In the genomic region with DNA sequence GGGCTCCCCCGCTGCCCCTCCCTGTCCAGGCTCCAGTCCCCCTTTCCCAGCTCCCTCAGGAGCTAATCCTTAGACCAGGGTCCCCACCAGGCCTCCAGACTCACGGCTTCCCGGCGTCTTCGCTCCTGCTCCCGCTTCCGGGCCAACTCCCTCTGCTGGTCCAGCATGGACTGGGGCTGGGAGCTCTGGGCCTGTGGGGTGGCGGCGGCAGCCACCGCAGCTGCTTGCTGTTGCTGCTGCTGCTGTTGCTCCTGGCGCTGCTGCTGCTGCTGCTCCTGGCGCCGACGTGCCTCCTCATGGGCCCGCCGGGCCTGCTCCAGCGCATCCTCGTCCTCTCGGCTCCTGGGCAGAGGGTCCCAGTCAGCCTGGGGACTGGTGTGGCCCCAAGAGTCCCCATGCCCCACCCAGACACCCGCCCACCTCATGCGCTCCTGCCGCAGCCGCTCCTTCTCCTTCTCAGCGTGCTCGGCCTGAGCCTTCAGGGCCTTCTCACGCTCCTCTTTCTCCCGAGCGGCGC, we compare ENCODE assay signal across 18 cellular contexts. TPM values are rescaled to one million over a fixed set of nuclear protein-coding genes. Genes with fewer than 3 reads are reported as not detected.
DNase-seq lines count a peak whose midpoint lies in the region; ATAC-seq and TF ChIP-seq lines count a peak whose summit lies in the region.
"Had no signal": no experiment of that assay in that cellular context is flagged by ENCODE, and none has a peak within 500 bp of the region (broad histone marks: within the 10 kb centered on the region; RNA-seq: fewer than 3 reads in every experiment).

No MANE protein-coding gene starts in this region.

- H3K9me3 ChIP-seq in mammary epithelial cell (replicated peaks; ENCODE audit: insufficient read depth, low read length) (no peaks in the 10 kb centered on the region), breast epithelium (no peaks in the 10 kb centered on the region), psoas muscle (no peaks in the 10 kb centered on the region), suprapubic skin (no peaks in the 10 kb centered on the region), MM.1S (replicated peaks; ENCODE audit: insufficient read depth, low read length) (no peaks in the 10 kb centered on the region)
- H3K9me3 ChIP-seq: Peyer's patch had no signal

- no peaks in the 10 kb centered on the region for H3K4me1 ChIP-seq in mammary epithelial cell (ENCODE audit: insufficient read depth, low read length)
- no peaks in the 10 kb centered on the region for H3K4me1 ChIP-seq in breast epithelium
- H3K4me1 ChIP-seq in psoas muscle, result no peaks in the 10 kb centered on the region
- peaks cover 1% of the 10 kb centered on the region for H3K4me1 ChIP-seq in suprapubic skin
- H3K4me1 ChIP-seq in MM.1S (ENCODE audit: low read length), result no peaks in the 10 kb centered on the region

- no peak overlapping the region for H2AFZ ChIP-seq in mammary epithelial cell (ENCODE audit: low read depth, low read length)
- H2AFZ ChIP-seq in MM.1S (ENCODE audit: low read length), result no peak overlapping the region

- H3K79me2 ChIP-seq in mammary epithelial cell (ENCODE audit: insufficient read depth, low read length) (peaks cover 7% of the 10 kb centered on the region), MM.1S (ENCODE audit: low read length) (no peaks in the 10 kb centered on the region)

- in situ Hi-C loops in mammary epithelial cell (cut with MboI; ENCODE audit: low sequenced_read_pairs in 2 of 2), result no loop called here

- no peak overlapping the region for H3K27ac ChIP-seq in mammary epithelial cell (ENCODE audit: insufficient read depth, low read depth, low read length)
- H3K27ac ChIP-seq in breast epithelium, result peak overlapping the region in 1 of 2 donors; percentile 32
- H3K27ac ChIP-seq in psoas muscle, result peak overlapping the region; percentile 60
- no peak overlapping the region for H3K27ac ChIP-seq in suprapubic skin
- H3K27ac ChIP-seq in MM.1S (ENCODE audit: low read length), result no peak overlapping the region
- H3K27ac ChIP-seq: Peyer's patch had no signal

- TF ChIP-seq POLR2A in breast epithelium (IDR thresholded peaks at IDR 0.05) (no peak), suprapubic skin (IDR thresholded peaks at IDR 0.05) (no peak)

- intact Hi-C loops in mammary epithelial cell (cut with micrococcal nuclease), result no loop called here
- intact Hi-C loops in breast epithelium (cut with DNase I; ENCODE audit: low total_unique reads), result no loop called here
- intact Hi-C loops in psoas muscle (cut with DNase I), result no loop called here

- no peak for TF ChIP-seq EP300 in suprapubic skin (IDR thresholded peaks at IDR 0.05)

- POLR2A ChIA-PET in HEK293T (lab: Yijun Ruan, JAX), result interaction anchor here (1.0 kb wide), 1 partner anchor 94 kb away, joined by 3 read pairs; a partner anchor contains a TSS

- peak in 2 of 4 donors; percentile 10 to 11 for ATAC-seq in psoas muscle

- no peak overlapping the region for H3K4me2 ChIP-seq in mammary epithelial cell (ENCODE audit: insufficient read depth, low read depth, low read length)
- H3K4me2 ChIP-seq in MM.1S (ENCODE audit: low read depth, low read length), result no peak overlapping the region

- H3K9ac ChIP-seq in mammary epithelial cell (ENCODE audit: insufficient read depth, low read length) (no peak overlapping the region), MM.1S (ENCODE audit: low read length) (no peak overlapping the region)

- 96% methylated on average over 14 of the region's 29 CpGs for WGBS in mammary epithelial cell (ENCODE audit: low coverage, missing lambda C conversion rate)
- WGBS in psoas muscle, 3 donors, result 84 to 88% (median 87%) methylated on average over 17 to 29 of the region's 29 CpGs
- 93% methylated on average over 28 of the region's 29 CpGs for WGBS in suprapubic skin

- CTCF ChIA-PET in mammary epithelial cell (lab: Charles Lee; ENCODE audit: low non-redundant PET), result no interaction called here
- CTCF ChIA-PET in HEK293T (lab: Yijun Ruan, JAX), result no interaction called here

- H3K36me3 ChIP-seq in mammary epithelial cell (ENCODE audit: insufficient read depth, low read length) (peaks cover 12% of the 10 kb centered on the region), breast epithelium (peaks cover 16% of the 10 kb centered on the region), psoas muscle (ENCODE audit: insufficient read depth in 1 of 2, low read depth in 1 of 2) (peaks cover 10 to 72% of the 10 kb centered on the region in 2 donors), suprapubic skin (peaks cover 79% of the 10 kb centered on the region), MM.1S (replicated peaks; ENCODE audit: insufficient read depth, low read length) (no peaks in the 10 kb centered on the region; the same call in 1 of the 2 replicates)

- dilution Hi-C loops in mammary epithelial cell (cut with HindIII; ENCODE audit: low sequenced_read_pairs), result no loop called here

- peaks cover 5% of the 10 kb centered on the region; the same call in 1 of the 2 replicates for H3F3A ChIP-seq in MM.1S (ENCODE audit: insufficient read depth, low read length)

- DNase-seq in mammary epithelial cell (no peak), breast epithelium (ENCODE audit: low spot score in 2 of 2) (no peak), LNCaP clone FGC (ENCODE audit: low read depth) (no peak), choroid plexus epithelial cell (ENCODE audit: low read depth) (no peak), psoas muscle (no peak), suprapubic skin (ENCODE audit: low spot score in 2 of 2) (no peak), MM.1S (no peak), HEK293T (ENCODE audit: extremely low spot score) (no peak)
- DNase-seq: 8988T, COR-L47, Kasumi-1, NCI-H1417, NCI-H1930, NCI-H2171, NCI-H446 treated with DMSO at 0.1 percent for 48 hours, NCI-H748 treated with DMSO at 0.1 percent for 48 hours, Peyer's patch, SIG-M5 had no signal

- no peaks in the 10 kb centered on the region for H3K9me2 ChIP-seq in MM.1S (replicated peaks; ENCODE audit: insufficient read depth, low read length)

- H4K20me1 ChIP-seq in mammary epithelial cell (ENCODE audit: insufficient read depth, low read length) (no peaks in the 10 kb centered on the region), MM.1S (ENCODE audit: insufficient read depth, low read length) (no peaks in the 10 kb centered on the region)

- BruUV-seq in mammary epithelial cell (replicated peaks; lab: Mats Ljungman, UMichigan), result TSS peak; percentile 52

- TF ChIP-seq CTCF in mammary epithelial cell (conservative IDR thresholded peaks at IDR 0.05 in 1 of 2, IDR thresholded peaks at IDR 0.05 in 1 of 2; ENCODE audit: extremely low read depth in 1 of 2, insufficient read depth in 1 of 2, low read depth in 1 of 2, low read length in 2 of 2), result no peak
- no peak for TF ChIP-seq CTCF in breast epithelium (IDR thresholded peaks at IDR 0.05)
- TF ChIP-seq CTCF in LNCaP clone FGC (IDR thresholded peaks at IDR 0.05; ENCODE audit: control insufficient read depth, extremely low read depth, insufficient read depth), result 0 out of 2 replicates have a peak, but pooled peaks have one; percentile 3
- TF ChIP-seq CTCF in choroid plexus epithelial cell (conservative IDR thresholded peaks at IDR 0.05; ENCODE audit: low read depth, low read length), result peak; percentile 7
- peak; percentile 17 for TF ChIP-seq CTCF in psoas muscle (IDR thresholded peaks at IDR 0.05)
- no peak for TF ChIP-seq CTCF in suprapubic skin (IDR thresholded peaks at IDR 0.05)
- TF ChIP-seq CTCF in MM.1S (IDR thresholded peaks at IDR 0.05; ENCODE audit: low read length), result no peak

- H3K27me3 ChIP-seq in mammary epithelial cell (ENCODE audit: insufficient read depth, low read length) (no peaks in the 10 kb centered on the region), breast epithelium (no peaks in the 10 kb centered on the region), psoas muscle (ENCODE audit: insufficient read depth in 3 of 3, low read length in 2 of 3) (no peaks in the 10 kb centered on the region), suprapubic skin (no peaks in the 10 kb centered on the region), MM.1S (replicated peaks; ENCODE audit: insufficient read depth, low read length) (no peaks in the 10 kb centered on the region)
- H3K27me3 ChIP-seq: Peyer's patch had no signal

- no peak overlapping the region for H3K4me3 ChIP-seq in mammary epithelial cell (replicated peaks in 1 of 3; ENCODE audit: insufficient read depth in 1 of 3, low read depth in 2 of 3, low read length in 3 of 3)
- H3K4me3 ChIP-seq in breast epithelium, result no peak overlapping the region
- H3K4me3 ChIP-seq in LNCaP clone FGC (ENCODE audit: low read depth, low read length), result no peak overlapping the region
- H3K4me3 ChIP-seq in choroid plexus epithelial cell (ENCODE audit: low read depth, low read length), result no peak overlapping the region
- H3K4me3 ChIP-seq in psoas muscle, result no peak overlapping the region
- no peak overlapping the region for H3K4me3 ChIP-seq in suprapubic skin
- no peak overlapping the region for H3K4me3 ChIP-seq in MM.1S (ENCODE audit: low read length)
- H3K4me3 ChIP-seq: Peyer's patch had no signal

TF ChIP-seq in HEK293T, 16 proteins besides CTCF, POLR2A, EP300 and RAD21:
- TF ChIP-seq BHLHE40 (IDR thresholded peaks at IDR 0.05; ENCODE audit: borderline replicate concordance) (no peak), L3MBTL2 (conservative IDR thresholded peaks at IDR 0.05) (no peak), LEF1 (IDR thresholded peaks at IDR 0.05; ENCODE audit: borderline replicate concordance) (no peak), FOXA1 (IDR thresholded peaks at IDR 0.05) (no peak), FOXK2 (IDR thresholded peaks at IDR 0.05) (no peak)

RNA-seq across cellular contexts. Expression of a gene that starts 6.4 kb away (rescaled TPM):
- total RNA-seq in mammary epithelial cell (under 1 TPM; 0.17 to 0.47 TPM), breast epithelium (under 1 TPM in 1 of 3 donors, not detected in 2; 0.29 TPM), psoas muscle (under 1 TPM in 2 of 4 donors, not detected in 2; 0.19 to 0.20 TPM), suprapubic skin (10 to 100 TPM in 3 of 4 donors, 1 to 10 TPM in 1; 8.0 to 81.6 (median 47.5) TPM)
- polyA plus RNA-seq in mammary epithelial cell (0.06 TPM), psoas muscle (under 1 TPM; 0.05 to 0.20 (median 0.08) TPM)
- not detected for polyA minus RNA-seq in mammary epithelial cell
- total RNA-seq: Peyer's patch had no signal

RNA-seq across cellular contexts. Expression of a gene that starts 37.9 kb away (rescaled TPM):
- total RNA-seq in mammary epithelial cell (10 to 100 TPM; 15.1 to 44.7 TPM), breast epithelium (10 to 100 TPM; 22.0 to 36.4 (median 22.7) TPM), psoas muscle (10 to 100 TPM; 29.4 to 80.8 (median 34.0) TPM), suprapubic skin (100 to 1,000 TPM; 205 to 253 (median 245) TPM)
- polyA plus RNA-seq in mammary epithelial cell (7.3 TPM), psoas muscle (10 to 100 TPM in 1 of 3 donors, 1 to 10 TPM in 2; 8.2 to 11.6 (median 8.8) TPM)
- polyA minus RNA-seq in mammary epithelial cell, result 50.0 TPM

Comparison
In these comparisons a context has a peak if more than half of its experiments do, and no peak if none do; other contexts are left out.
1. CTCF ChIP-seq: peak in LNCaP clone FGC (single experiment), choroid plexus epithelial cell (single experiment) and psoas muscle (single experiment); none in mammary epithelial cell (0 of 2), breast epithelium (0 of 3), suprapubic skin (0 of 2) and MM.1S (single experiment).
2. RNA of a gene that starts 6.4 kb away (total RNA-seq): 8.0 to 81.6 TPM in suprapubic skin; 0.17 to 0.47 TPM in mammary epithelial cell, 0.19 to 0.20 TPM in psoas muscle and 0.29 TPM in breast epithelium; every median in the first group is over 4 times any median in the second.